Comparison of ENCODE assay signal across 33 cellular contexts in the genomic region with DNA sequence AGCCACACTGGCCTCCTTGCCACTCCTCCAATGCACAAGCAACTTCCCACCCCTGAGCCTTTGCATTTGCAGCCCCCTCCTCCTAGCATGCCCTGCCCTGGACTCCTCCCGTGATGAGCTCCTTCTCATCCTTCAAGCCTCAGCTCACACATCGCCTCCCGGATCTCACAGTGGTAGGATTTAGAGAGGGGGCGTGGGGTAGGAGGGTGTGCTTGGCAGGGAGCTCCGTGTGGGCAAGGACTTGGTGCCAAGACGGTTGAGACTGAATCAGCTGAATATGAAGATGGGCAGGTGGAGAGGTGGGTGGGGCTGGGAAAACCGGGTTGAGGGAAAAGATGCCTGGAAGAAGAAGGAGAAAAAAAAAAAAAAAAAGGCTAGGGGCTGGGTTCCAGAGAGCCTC. TPM values are rescaled to one million over a fixed set of nuclear protein-coding genes. Genes with fewer than 3 reads are reported as not detected.
"Had no signal": no experiment of that assay in that cellular context is flagged by ENCODE, and none has a peak within 500 bp of the region (broad histone marks: within the 10 kb centered on the region; RNA-seq: fewer than 3 reads in every experiment).

No MANE protein-coding gene starts in this region.

- DNase-seq: effector CD8-positive, alpha-beta T cell; endodermal cell; foreskin keratinocyte; heart left ventricle; left cardiac atrium; left lung; mesenchymal stem cell; naive thymus-derived CD4-positive, alpha-beta T cell; psoas muscle; right cardiac atrium; stimulated activated CD4-positive, alpha-beta T cell treated with anti-CD3 and anti-CD28 coated beads, Interleukin-15, amount 100 ng/mL, for 24 hours; stimulated activated CD4-positive, alpha-beta T cell treated with anti-CD3 and anti-CD28 coated beads, Interleukin-2, amount 100 ng/mL, for 48 hours; stimulated activated naive B cell treated with anti-CD40 and anti-IgM and Interleukin-4, amounts not matched to agents 10 μg/mL and 1 μg/mL and 100 μg/mL, for 72 hours had no signal

- H3K4me3 ChIP-seq: esophagus muscularis mucosa, gastroesophageal sphincter, heart left ventricle, hepatocyte, left lung, neural progenitor cell, psoas muscle, skin epidermis, suprapubic skin had no signal

- FAIRE-seq: colon, endothelial cell of umbilical vein, islet of Langerhans had no signal

- H3K9ac ChIP-seq: neural progenitor cell had no signal

- H3K36me3 ChIP-seq: esophagus muscularis mucosa, gastroesophageal sphincter, heart left ventricle, left lung, neural progenitor cell, suprapubic skin had no signal

- H3K4me1 ChIP-seq: esophagus muscularis mucosa, foreskin keratinocyte, gastroesophageal sphincter, heart left ventricle, left lung, neural progenitor cell, psoas muscle, suprapubic skin had no signal

- ATAC-seq: foreskin keratinocyte; gastroesophageal sphincter; heart left ventricle; left cardiac atrium; left lung; naive thymus-derived CD4-positive, alpha-beta T cell; psoas muscle; right cardiac atrium; stimulated activated naive B cell treated with anti-CD40 and anti-IgM and Interleukin-4, amounts not matched to agents 10 μg/mL and 1 μg/mL and 100 μg/mL, for 72 hours had no signal

- H3K4me2 ChIP-seq: hepatocyte, neural progenitor cell had no signal

- H3K9me3 ChIP-seq: psoas muscle, suprapubic skin had no signal

- H2AFZ ChIP-seq: hepatocyte, neural progenitor cell had no signal

- H3K27me3 ChIP-seq: foreskin keratinocyte, hepatocyte had no signal

- H3K27ac ChIP-seq: esophagus muscularis mucosa, foreskin keratinocyte, gastroesophageal sphincter, heart left ventricle, hepatocyte, left lung, neural progenitor cell, psoas muscle, skin epidermis, suprapubic skin had no signal

- H3K79me2 ChIP-seq: hepatocyte had no signal

RNA-seq across cellular contexts. Expression of gene ZNRF4, which starts 48.4 kb away (rescaled TPM):
- total RNA-seq: endodermal cell; endothelial cell of umbilical vein; epithelial cell of proximal tubule; esophagus muscularis mucosa; fibroblast of lung; foreskin keratinocyte; gastroesophageal sphincter; heart left ventricle; hepatocyte; kidney epithelial cell; left cardiac atrium; left lung; lower leg skin; lung microvascular endothelial cell; mesothelial cell of epicardium; mucosa of gallbladder; naive thymus-derived CD4-positive, alpha-beta T cell; osteocyte; psoas muscle; renal cortical epithelial cell; right cardiac atrium; suprapubic skin; urinary bladder had no signal
- polyA plus RNA-seq: endothelial cell of umbilical vein; fibroblast of lung; foreskin keratinocyte; heart left ventricle; hepatocyte; naive thymus-derived CD4-positive, alpha-beta T cell; psoas muscle; right cardiac atrium; thymus; urinary bladder had no signal
